ENCODE assay signal across 11 cellular contexts in the genomic region with DNA sequence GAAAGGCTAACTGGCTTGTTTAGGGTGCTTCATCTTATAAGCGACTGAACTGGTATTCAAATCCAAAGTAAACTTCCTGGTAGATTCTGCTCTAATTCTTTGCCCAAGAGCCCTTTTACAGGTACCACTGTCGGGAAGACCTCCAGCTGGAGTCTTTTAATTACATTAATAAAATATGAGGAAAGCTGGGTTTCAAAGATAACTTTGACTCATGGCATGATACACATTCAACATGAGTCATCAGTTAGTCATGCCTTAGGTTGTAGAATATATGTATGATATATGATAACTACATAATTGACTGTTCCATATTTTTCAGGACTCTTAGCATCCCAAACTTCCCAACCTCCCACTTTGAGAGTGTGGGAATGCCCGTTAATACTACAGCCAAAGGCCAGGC. TPM values are rescaled to one million over a fixed set of nuclear protein-coding genes. Genes with fewer than 3 reads are reported as not detected.
DNase-seq lines count a peak whose midpoint lies in the region; ATAC-seq, FAIRE-seq and TF ChIP-seq lines count a peak whose summit lies in the region.
"Had no signal": no experiment of that assay in that cellular context is flagged by ENCODE, and none has a peak within 500 bp of the region (broad histone marks: within the 10 kb centered on the region; RNA-seq: fewer than 3 reads in every experiment).

No MANE protein-coding gene starts in this region.

- 63 to 78% methylated on average over 3 of the region's 3 CpGs for WGBS in sigmoid colon, 2 donors

- H3K4me1 Mint-ChIP-seq in activated naive CD8-positive, alpha-beta T cell treated with anti-CD3 and anti-CD28 coated beads, Interleukin-2, amount 50 U/mL, for 24 hours, result peaks cover 19% of the 10 kb centered on the region

- H3K4me1 ChIP-seq in Karpas-422 (ENCODE audit: low read length) (peaks cover 35% of the 10 kb centered on the region), sigmoid colon (no peaks in the 10 kb centered on the region)

- no peak overlapping the region for H3K9ac ChIP-seq in Karpas-422 (ENCODE audit: low read length)

- peaks cover 67% of the 10 kb centered on the region for H3K36me3 Mint-ChIP-seq in activated naive CD8-positive, alpha-beta T cell treated with anti-CD3 and anti-CD28 coated beads, Interleukin-2, amount 50 U/mL, for 24 hours (ENCODE audit: low read depth)

- peak overlapping the region; percentile 49; the same call in 1 of the 2 replicates for H3K27ac ChIP-seq in Karpas-422 (ENCODE audit: low read length)
- no peak overlapping the region for H3K27ac ChIP-seq in sigmoid colon

- no peaks in the 10 kb centered on the region for H3K9me2 ChIP-seq in Karpas-422 (replicated peaks; ENCODE audit: insufficient read depth, low read length)

- no peak overlapping the region for H2AFZ ChIP-seq in Karpas-422 (ENCODE audit: low read length)

- no peak overlapping the region for H3K27ac Mint-ChIP-seq in activated naive CD8-positive, alpha-beta T cell treated with anti-CD3 and anti-CD28 coated beads, Interleukin-2, amount 50 U/mL, for 24 hours

- ATAC-seq in activated naive CD8-positive, alpha-beta T cell treated with anti-CD3 and anti-CD28 coated beads, Interleukin-2, amount 50 U/mL, for 24 hours, result peak; percentile 71

- intact Hi-C loops in sigmoid colon (cut with DNase I), result no loop called here

- H3K4me3 ChIP-seq in Karpas-422 (ENCODE audit: low read length) (no peak overlapping the region), sigmoid colon (no peak overlapping the region)

- H3K9me3 ChIP-seq in Karpas-422 (ENCODE audit: low read length), result no peaks in the 10 kb centered on the region
- H3K9me3 ChIP-seq in sigmoid colon, result no peaks in the 10 kb centered on the region

- no peak for TF ChIP-seq POLR2A in sigmoid colon (IDR thresholded peaks at IDR 0.05)

- no peaks in the 10 kb centered on the region for H4K20me1 ChIP-seq in Karpas-422 (ENCODE audit: insufficient read depth, low read depth, low read length)

- no peak for TF ChIP-seq CTCF in sigmoid colon (IDR thresholded peaks at IDR 0.05)

- H3K27me3 ChIP-seq in Karpas-422 (ENCODE audit: low read length) (no peaks in the 10 kb centered on the region), sigmoid colon (no peaks in the 10 kb centered on the region)

- H3K9me3 Mint-ChIP-seq in activated naive CD8-positive, alpha-beta T cell treated with anti-CD3 and anti-CD28 coated beads, Interleukin-2, amount 50 U/mL, for 24 hours, result no peaks in the 10 kb centered on the region

- no peak overlapping the region for H3K4me2 ChIP-seq in Karpas-422 (ENCODE audit: low read depth, low read length, poor library complexity, severe bottlenecking)

- H3K36me3 ChIP-seq in Karpas-422 (ENCODE audit: insufficient read depth, low read length), result peaks cover 53% of the 10 kb centered on the region
- H3K36me3 ChIP-seq in sigmoid colon, result peaks cover 14 to 80% (median 23%) of the 10 kb centered on the region in 4 donors

- FAIRE-seq in GM19239 (lab: Jason Lieb, UNC), result no peak

- DNase-seq in ELR (ENCODE audit: low read depth), result peak; percentile 88
- no peak for DNase-seq in Karpas-422
- DNase-seq in activated naive CD8-positive, alpha-beta T cell treated with anti-CD3 and anti-CD28 coated beads, Interleukin-2, amount 50 U/mL, for 24 hours, result no peak
- DNase-seq in iris pigment epithelial cell (ENCODE audit: low read depth), result peak; percentile 53
- DNase-seq in sigmoid colon, result no peak
- DNase-seq in GM19239 (ENCODE audit: insufficient read length, low spot score), result no peak
- no peak for DNase-seq in GDM1 (lab: John Stamatoyannopoulos, UW)
- DNase-seq: COR-L47; NCI-H524 treated with DMSO at 0.1 percent for 48 hours; SHP77; stimulated activated CD4-positive, alpha-beta T cell treated with anti-CD3 and anti-CD28 coated beads, Interleukin-4, amount 100 ng/mL, for 4 hours had no signal

- no peak overlapping the region for H3K4me3 Mint-ChIP-seq in activated naive CD8-positive, alpha-beta T cell treated with anti-CD3 and anti-CD28 coated beads, Interleukin-2, amount 50 U/mL, for 24 hours

- no peaks in the 10 kb centered on the region for H3K27me3 Mint-ChIP-seq in activated naive CD8-positive, alpha-beta T cell treated with anti-CD3 and anti-CD28 coated beads, Interleukin-2, amount 50 U/mL, for 24 hours

- H3K79me2 ChIP-seq in Karpas-422 (ENCODE audit: low read length), result peaks cover 73% of the 10 kb centered on the region

- no peak for TF ChIP-seq EP300 in sigmoid colon (IDR thresholded peaks at IDR 0.05)

RNA-seq across cellular contexts. Expression of a gene that starts 32.3 kb away (rescaled TPM):
- 20.6 and 42.6 TPM in 2 replicates for total RNA-seq in Karpas-422 (2014; rRNA removed; shearing (Covaris generic); ENCODE audit: low replicate concordance)
- total RNA-seq in sigmoid colon, result 10 to 100 TPM; 14.4 to 23.5 (median 16.8) TPM
- polyA plus RNA-seq in sigmoid colon, result 1 to 10 TPM; 4.4 to 9.2 (median 4.8) TPM

Comparison
In these comparisons a context has a peak if more than half of its experiments do, and no peak if none do; other contexts are left out.
1. DNase-seq: peak in ELR (single experiment) and iris pigment epithelial cell (single experiment); none in Karpas-422 (single experiment), activated naive CD8-positive, alpha-beta T cell treated with anti-CD3 and anti-CD28 coated beads, Interleukin-2, amount 50 U/mL, for 24 hours (single experiment), sigmoid colon (single experiment), GM19239 (single experiment) and GDM1 (single experiment).